In genomic region chr6:35312076-35312762, GRCh38 we compare ENCODE assay signal across 13 cellular contexts. TPM values are rescaled to one million over a fixed set of nuclear protein-coding genes. Genes with fewer than 3 reads are reported as not detected.
DNase-seq lines count a peak whose midpoint lies in the region; ATAC-seq and TF ChIP-seq lines count a peak whose summit lies in the region.
"Had no signal": no experiment of that assay in that cellular context is flagged by ENCODE, and none has a peak within 500 bp of the region (broad histone marks: within the 10 kb centered on the region; RNA-seq: fewer than 3 reads in every experiment).

No MANE protein-coding gene starts in this region.

- H3K9me3 ChIP-seq in lower lobe of right lung = no peaks in the 10 kb centered on the region
- H3K9me3 ChIP-seq in upper lobe of left lung = no peaks in the 10 kb centered on the region

- TF ChIP-seq POLR2A in upper lobe of left lung (IDR thresholded peaks at IDR 0.05) = no peak

- intact Hi-C loops in lower lobe of right lung (cut with DNase I) = no loop called here

- no peak for ATAC-seq in activated T-cell treated with anti-CD3 and anti-CD28 coated beads, Interleukin-2, amount 50 U/mL, for 72 hours (replicated peaks in 1 of 2)
- ATAC-seq in lower lobe of right lung (no peak), upper lobe of left lung (ENCODE audit: low FRiP score in 2 of 2) (peak in 1 of 2 donors; percentile 13), HG03139 (IDR thresholded peaks at IDR 0.05; ENCODE audit: unreplicated experiment) (no peak)
- ATAC-seq: left ventricle myocardium superior had no signal

- H3K27me3 ChIP-seq in lower lobe of right lung (ENCODE audit: low read depth) = no peaks in the 10 kb centered on the region
- H3K27me3 ChIP-seq in upper lobe of left lung = no peaks in the 10 kb centered on the region
- H3K27me3 ChIP-seq: hepatocyte had no signal

- H3K27me3 Mint-ChIP-seq in activated naive CD4-positive, alpha-beta T cell treated with anti-CD3 and anti-CD28 coated beads, Interleukin-2, amount 50 U/mL, for 24 hours = no peaks in the 10 kb centered on the region
- H3K27me3 Mint-ChIP-seq in activated T-cell treated with anti-CD3 and anti-CD28 coated beads, Interleukin-2, amount 50 U/mL, for 72 hours (ENCODE audit: low read depth) = no peaks in the 10 kb centered on the region

- H3K4me1 ChIP-seq in lower lobe of right lung (peaks cover 21% of the 10 kb centered on the region), upper lobe of left lung (peaks cover 14 to 27% (median 21%) of the 10 kb centered on the region in 4 donors)

- peaks cover 94% of the 10 kb centered on the region for H3K4me1 Mint-ChIP-seq in activated naive CD4-positive, alpha-beta T cell treated with anti-CD3 and anti-CD28 coated beads, Interleukin-2, amount 50 U/mL, for 24 hours
- H3K4me1 Mint-ChIP-seq in activated T-cell treated with anti-CD3 and anti-CD28 coated beads, Interleukin-2, amount 50 U/mL, for 72 hours (ENCODE audit: low read depth) = peaks cover 86% of the 10 kb centered on the region

- no peak for DNase-seq in activated naive CD4-positive, alpha-beta T cell treated with anti-CD3 and anti-CD28 coated beads, Interleukin-2, amount 50 U/mL, for 16 hours
- no peak for DNase-seq in activated T-cell treated with anti-CD3 and anti-CD28 coated beads, Interleukin-2, amount 50 U/mL, for 72 hours
- DNase-seq in lower lobe of right lung (no peak), upper lobe of left lung (peak in 1 of 2 donors; percentile 69), NCI-H82 treated with DMSO at 0.1 percent for 48 hours (lab: John Stamatoyannopoulos, UW; ENCODE audit: unreplicated experiment) (no peak), NCI-H2196 treated with DMSO at 0.1 percent for 48 hours (lab: John Stamatoyannopoulos, UW; ENCODE audit: unreplicated experiment) (no peak)
- DNase-seq: left ventricle myocardium superior, NCI-H1092 treated with DMSO at 0.1 percent for 48 hours, NCI-H510A treated with DMSO at 0.1 percent for 48 hours had no signal

- TF ChIP-seq EP300 in upper lobe of left lung (IDR thresholded peaks at IDR 0.05) = no peak

- peaks cover 12% of the 10 kb centered on the region for H3K36me3 Mint-ChIP-seq in activated naive CD4-positive, alpha-beta T cell treated with anti-CD3 and anti-CD28 coated beads, Interleukin-2, amount 50 U/mL, for 24 hours
- H3K36me3 Mint-ChIP-seq in activated T-cell treated with anti-CD3 and anti-CD28 coated beads, Interleukin-2, amount 50 U/mL, for 72 hours (ENCODE audit: insufficient read depth in 2 of 2) = peaks cover 10 to 36% of the 10 kb centered on the region in 2 donors

- H3K4me3 ChIP-seq in lower lobe of right lung (no peak overlapping the region), upper lobe of left lung (no peak overlapping the region)
- H3K4me3 ChIP-seq: cardiac muscle cell, hepatocyte had no signal

- no peaks in the 10 kb centered on the region for H3K9me3 Mint-ChIP-seq in activated naive CD4-positive, alpha-beta T cell treated with anti-CD3 and anti-CD28 coated beads, Interleukin-2, amount 50 U/mL, for 24 hours
- H3K9me3 Mint-ChIP-seq in activated T-cell treated with anti-CD3 and anti-CD28 coated beads, Interleukin-2, amount 50 U/mL, for 72 hours = no peaks in the 10 kb centered on the region

- H3K27ac ChIP-seq in lower lobe of right lung = peak overlapping the region; percentile 67
- peak overlapping the region; percentile 33 to 74 (median 60) for H3K27ac ChIP-seq in upper lobe of left lung
- H3K27ac ChIP-seq: cardiac muscle cell, hepatocyte had no signal

- H3K27ac Mint-ChIP-seq in activated naive CD4-positive, alpha-beta T cell treated with anti-CD3 and anti-CD28 coated beads, Interleukin-2, amount 50 U/mL, for 24 hours = peak overlapping the region; percentile 96
- H3K27ac Mint-ChIP-seq in activated T-cell treated with anti-CD3 and anti-CD28 coated beads, Interleukin-2, amount 50 U/mL, for 72 hours = peak overlapping the region; percentile 94

- H3K36me3 ChIP-seq in lower lobe of right lung = no peaks in the 10 kb centered on the region
- no peaks in the 10 kb centered on the region for H3K36me3 ChIP-seq in upper lobe of left lung
- H3K36me3 ChIP-seq: cardiac muscle cell had no signal

- TF ChIP-seq CTCF in lower lobe of right lung (IDR thresholded peaks at IDR 0.05) (no peak), upper lobe of left lung (IDR thresholded peaks at IDR 0.05) (no peak)

- peak overlapping the region; percentile 80 for H3K4me3 Mint-ChIP-seq in activated naive CD4-positive, alpha-beta T cell treated with anti-CD3 and anti-CD28 coated beads, Interleukin-2, amount 50 U/mL, for 24 hours
- H3K4me3 Mint-ChIP-seq in activated T-cell treated with anti-CD3 and anti-CD28 coated beads, Interleukin-2, amount 50 U/mL, for 72 hours = peak overlapping the region; percentile 75 to 78

- WGBS in upper lobe of left lung, 2 donors = 86 to 89% methylated on average over 10 to 18 of the region's 18 CpGs

RNA-seq across cellular contexts. Expression of gene DEF6, which starts 14.6 kb away (rescaled TPM):
- total RNA-seq in activated T-cell treated with anti-CD3 and anti-CD28 coated beads, Interleukin-2, amount 50 U/mL, for 72 hours = 100 to 1,000 TPM; 108 to 127 TPM
- 21.5 TPM for total RNA-seq in lower lobe of right lung
- total RNA-seq in upper lobe of left lung = 10 to 100 TPM in 5 of 6 donors, 1 to 10 TPM in 1; 10.0 to 39.8 (median 23.4) TPM

RNA-seq across cellular contexts. Expression of gene PPARD, which starts 30.1 kb away (rescaled TPM):
- 10 to 100 TPM; 24.1 to 27.9 TPM for total RNA-seq in activated T-cell treated with anti-CD3 and anti-CD28 coated beads, Interleukin-2, amount 50 U/mL, for 72 hours
- total RNA-seq in lower lobe of right lung (30.2 TPM), upper lobe of left lung (10 to 100 TPM; 14.8 to 48.2 (median 31.5) TPM)

RNA-seq across cellular contexts. Expression of gene ZNF76, which starts 52.7 kb away (rescaled TPM):
- 10 to 100 TPM; 52.1 to 55.9 TPM for total RNA-seq in activated T-cell treated with anti-CD3 and anti-CD28 coated beads, Interleukin-2, amount 50 U/mL, for 72 hours
- 39.4 TPM for total RNA-seq in lower lobe of right lung
- total RNA-seq in upper lobe of left lung = 100 to 1,000 TPM in 2 of 6 donors, 10 to 100 TPM in 4; 26.8 to 242 (median 38.1) TPM
